ENCODE assay signal across 10 cellular contexts in the genomic region with DNA sequence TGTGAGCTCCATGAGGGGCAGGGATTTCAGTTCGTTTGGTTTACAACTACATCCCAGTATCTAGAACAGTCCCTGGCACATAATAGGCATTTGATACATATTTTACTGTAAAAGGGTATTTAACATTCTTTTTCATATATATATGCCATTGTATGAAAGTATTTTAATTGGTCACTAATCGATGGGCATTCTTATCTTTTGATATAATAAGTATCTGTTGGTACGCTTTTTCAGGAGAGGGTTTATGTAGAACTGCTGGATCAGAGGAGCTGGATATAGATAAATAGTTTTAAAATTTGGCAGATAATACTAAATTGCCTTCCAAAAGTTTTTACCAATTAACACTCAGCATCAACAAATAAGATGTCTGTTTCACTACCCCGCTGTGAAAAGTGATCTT. TPM values are rescaled to one million over a fixed set of nuclear protein-coding genes. Genes with fewer than 3 reads are reported as not detected.
DNase-seq lines count a peak whose midpoint lies in the region; ATAC-seq and TF ChIP-seq lines count a peak whose summit lies in the region.
"Had no signal": no experiment of that assay in that cellular context is flagged by ENCODE, and none has a peak within 500 bp of the region (broad histone marks: within the 10 kb centered on the region; RNA-seq: fewer than 3 reads in every experiment).

No MANE protein-coding gene starts in this region.

- peak overlapping the region; percentile 88 for H2AFZ ChIP-seq in smooth muscle cell (ENCODE audit: low read depth)

- no peaks in the 10 kb centered on the region for H3F3A ChIP-seq in smooth muscle cell (ENCODE audit: low read depth)

- peak overlapping the region; percentile 97 for H3K9ac ChIP-seq in smooth muscle cell (ENCODE audit: low read depth)

- peaks cover 32% of the 10 kb centered on the region for H4K20me1 ChIP-seq in smooth muscle cell (ENCODE audit: low read depth)

- ATAC-seq in HG03565 (IDR thresholded peaks at IDR 0.05; ENCODE audit: unreplicated experiment) = no peak

- H3K27ac ChIP-seq in VCaP (peak overlapping the region; percentile 91), iPS DF 6.9 (ENCODE audit: low read length) (no peak overlapping the region), smooth muscle cell (ENCODE audit: low read depth) (peak overlapping the region; percentile 94)

- H3K79me2 ChIP-seq in smooth muscle cell (ENCODE audit: low read depth) = peaks cover 40% of the 10 kb centered on the region

- TF ChIP-seq CTCF in GM12865 (IDR thresholded peaks at IDR 0.05; ENCODE audit: insufficient read depth, low read depth, low read length, missing control alignments) = no peak
- no peak for TF ChIP-seq CTCF in VCaP (conservative IDR thresholded peaks at IDR 0.05)
- TF ChIP-seq CTCF in smooth muscle cell (IDR thresholded peaks at IDR 0.05; ENCODE audit: borderline replicate concordance, insufficient read depth, poor library complexity, severe bottlenecking) = no peak

- no peak for DNase-seq in GM12865 (ENCODE audit: low read depth)
- no peak for DNase-seq in iPS DF 6.9 (ENCODE audit: low read depth, low spot score)
- DNase-seq in smooth muscle cell (lab: John Stamatoyannopoulos, UW; ENCODE audit: unreplicated experiment) = no peak
- no peak for DNase-seq in NCI-H2171 treated with DMSO at 0.1 percent for 48 hours (lab: John Stamatoyannopoulos, UW)
- DNase-seq in COR-L47 (lab: John Stamatoyannopoulos, UW) = no peak
- no peak for DNase-seq in NCI-H1092 (lab: John Stamatoyannopoulos, UW)
- DNase-seq: activated CD4-positive, alpha-beta T cell treated with anti-CD3 and anti-CD28 coated beads, Interleukin-2, amount 10 ng/mL, durations not matched to agents 24 days and 14 days; NCI-H226 had no signal

- H3K9me3 ChIP-seq in iPS DF 6.9 (ENCODE audit: control insufficient read depth, insufficient read depth, low read length) (no peaks in the 10 kb centered on the region), smooth muscle cell (replicated peaks; ENCODE audit: low read depth) (no peaks in the 10 kb centered on the region)

- H3K27me3 ChIP-seq in iPS DF 6.9 (ENCODE audit: control insufficient read depth, insufficient read depth, low read length) (no peaks in the 10 kb centered on the region), smooth muscle cell (ENCODE audit: low read depth) (no peaks in the 10 kb centered on the region)

- H3K4me1 ChIP-seq in iPS DF 6.9 (ENCODE audit: control insufficient read depth, insufficient read depth, low read length) = peaks cover 2% of the 10 kb centered on the region; the same call in 1 of the 2 replicates
- peaks cover 20% of the 10 kb centered on the region for H3K4me1 ChIP-seq in smooth muscle cell (ENCODE audit: low read depth)

- H3K4me3 ChIP-seq in GM12865 (ENCODE audit: low read depth, low read length) (peak overlapping the region; percentile 95), iPS DF 6.9 (ENCODE audit: low read length) (peak overlapping the region; percentile 94; the same call in 1 of the 2 replicates), smooth muscle cell (peak overlapping the region; percentile 94)

- H3K36me3 ChIP-seq in iPS DF 6.9 (ENCODE audit: control insufficient read depth, insufficient read depth, low read length) (peaks cover 2% of the 10 kb centered on the region; the same call in 1 of the 2 replicates), smooth muscle cell (ENCODE audit: low read depth) (no peaks in the 10 kb centered on the region)

- peak overlapping the region; percentile 97 for H3K4me2 ChIP-seq in smooth muscle cell

- no CpG with 5 or more reads among the region's 4 CpGs for WGBS in iPS DF 6.9 (ENCODE audit: insufficient coverage, insufficient read length)
- WGBS in smooth muscle cell (ENCODE audit: low lambda C conversion rate) = 72% methylated on average over 4 of the region's 4 CpGs

RNA-seq across cellular contexts. Expression of gene RSL24D1, which starts 1.0 kb away (rescaled TPM):
- 76.9 and 99.7 TPM in 2 replicates for total RNA-seq in smooth muscle cell
- polyA plus RNA-seq in smooth muscle cell = 45.5 and 50.2 TPM in 2 replicates
